In genomic region chr11:119307219-119307618, GRCh38 we compare ENCODE assay signal across 10 cellular contexts. TPM values are rescaled to one million over a fixed set of nuclear protein-coding genes. Genes with fewer than 3 reads are reported as not detected.
DNase-seq lines count a peak whose midpoint lies in the region; ATAC-seq, FAIRE-seq and TF ChIP-seq lines count a peak whose summit lies in the region.
"Had no signal": no experiment of that assay in that cellular context is flagged by ENCODE, and none has a peak within 500 bp of the region (broad histone marks: within the 10 kb centered on the region; RNA-seq: fewer than 3 reads in every experiment).

No MANE protein-coding gene starts in this region.

- no peak overlapping the region for H3K4me3 Mint-ChIP-seq in activated naive CD8-positive, alpha-beta T cell treated with anti-CD3 and anti-CD28 coated beads for 36 hours

- TF ChIP-seq POLR2A in heart left ventricle (IDR thresholded peaks at IDR 0.05): no peak

- H3K4me3 ChIP-seq in heart left ventricle: no peak overlapping the region
- H3K4me3 ChIP-seq: skin epidermis had no signal

- intact Hi-C loops in heart left ventricle (cut with DNase I) (no loop called here), Right ventricle myocardium inferior (cut with DNase I) (no loop called here)

- H3K27me3 ChIP-seq in heart left ventricle: no peaks in the 10 kb centered on the region

- H3K27ac Mint-ChIP-seq in activated naive CD8-positive, alpha-beta T cell treated with anti-CD3 and anti-CD28 coated beads for 36 hours: peak overlapping the region; percentile 96

- 20 to 85% (median 65%) methylated on average over 1 of the region's 1 CpG for WGBS in heart left ventricle, 4 donors

- H3K36me3 Mint-ChIP-seq in activated naive CD8-positive, alpha-beta T cell treated with anti-CD3 and anti-CD28 coated beads for 36 hours: peaks cover 24% of the 10 kb centered on the region

- peaks cover 0 to 95% (median 68%) of the 10 kb centered on the region in 9 donors for H3K36me3 ChIP-seq in heart left ventricle

- H3K27ac ChIP-seq in heart left ventricle: peak overlapping the region in 8 of 12 donors; percentile 3 to 78 (median 47)

- TF ChIP-seq CTCF in heart left ventricle (IDR thresholded peaks at IDR 0.05): peak in 4 of 12 donors; percentile 10 to 33 (median 26)

- H3K9me3 ChIP-seq in heart left ventricle: no peaks in the 10 kb centered on the region

- ATAC-seq in heart left ventricle (no peak), Right ventricle myocardium inferior (no peak), GM21381 (IDR thresholded peaks at IDR 0.05; ENCODE audit: unreplicated experiment) (no peak)

- peaks cover 0 to 10% (median 4%) of the 10 kb centered on the region in 12 donors for H3K4me1 ChIP-seq in heart left ventricle

- DNase-seq in heart left ventricle (no peak), Right ventricle myocardium inferior (ENCODE audit: missing footprints) (no peak), medulla oblongata (ENCODE audit: extremely low spot score) (peak; percentile 16), ureter (ENCODE audit: low spot score) (no peak), urothelium cell line (ENCODE audit: low spot score) (no peak), GM19238 (ENCODE audit: insufficient read length, low spot score) (no peak)
- DNase-seq in activated naive CD8-positive, alpha-beta T cell treated with anti-CD3 and anti-CD28 coated beads for 36 hours: no peak
- DNase-seq: NCI-H226 had no signal

- FAIRE-seq in urothelium cell line (lab: Jason Lieb, UNC): no peak

- H3K9me3 Mint-ChIP-seq in activated naive CD8-positive, alpha-beta T cell treated with anti-CD3 and anti-CD28 coated beads for 36 hours: no peaks in the 10 kb centered on the region

- H3K4me1 Mint-ChIP-seq in activated naive CD8-positive, alpha-beta T cell treated with anti-CD3 and anti-CD28 coated beads for 36 hours: peaks cover 32% of the 10 kb centered on the region

- H3K27me3 Mint-ChIP-seq in activated naive CD8-positive, alpha-beta T cell treated with anti-CD3 and anti-CD28 coated beads for 36 hours: no peaks in the 10 kb centered on the region

RNA-seq across cellular contexts. Expression of gene MCAM, which starts 9.7 kb away (rescaled TPM):
- total RNA-seq in heart left ventricle (100 to 1,000 TPM in 6 of 9 donors, 10 to 100 TPM in 3; 46.7 to 380 (median 110) TPM), Right ventricle myocardium inferior (68.7 TPM), ureter (98.7 TPM)
- 100 to 1,000 TPM in 1 of 2 donors, 10 to 100 TPM in 1; 31.9 to 108 TPM for polyA plus RNA-seq in heart left ventricle
- 1 to 10 TPM; 8.9 to 9.9 TPM for total RNA-seq in activated naive CD8-positive, alpha-beta T cell treated with anti-CD3 and anti-CD28 coated beads for 36 hours

RNA-seq across cellular contexts. Expression of gene RNF26, which starts 27.1 kb away (rescaled TPM):
- total RNA-seq in heart left ventricle: 10 to 100 TPM in 8 of 9 donors, 1 to 10 TPM in 1; 8.1 to 22.4 (median 11.8) TPM
- polyA plus RNA-seq in heart left ventricle: 10 to 100 TPM in 1 of 2 donors, 1 to 10 TPM in 1; 6.2 to 17.6 TPM
- total RNA-seq in Right ventricle myocardium inferior: 13.1 TPM
- total RNA-seq in activated naive CD8-positive, alpha-beta T cell treated with anti-CD3 and anti-CD28 coated beads for 36 hours: 10 to 100 TPM; 31.8 to 33.0 TPM
- total RNA-seq in ureter: 23.1 TPM

RNA-seq across cellular contexts. Expression of gene C1QTNF5, which starts 33.5 kb away (rescaled TPM):
- 10 to 100 TPM; 12.9 to 47.1 (median 19.8) TPM for total RNA-seq in heart left ventricle
- 10 to 100 TPM; 20.0 to 23.9 TPM for polyA plus RNA-seq in heart left ventricle
- 17.5 TPM for total RNA-seq in Right ventricle myocardium inferior
- total RNA-seq in activated naive CD8-positive, alpha-beta T cell treated with anti-CD3 and anti-CD28 coated beads for 36 hours: not detected
- total RNA-seq in ureter: 14.6 TPM

RNA-seq across cellular contexts. Expression of gene MFRP, which starts 39.3 kb away (rescaled TPM):
- total RNA-seq in heart left ventricle (not detected), Right ventricle myocardium inferior (not detected), ureter (not detected)
- under 1 TPM in 1 of 2 donors, not detected in 1; 0.04 TPM for polyA plus RNA-seq in heart left ventricle
- total RNA-seq in activated naive CD8-positive, alpha-beta T cell treated with anti-CD3 and anti-CD28 coated beads for 36 hours: not detected

Comparison
In these comparisons a context has a peak if more than half of its experiments do, and no peak if none do; other contexts are left out.
1. RNA of gene C1QTNF5, which starts 33.5 kb away (total RNA-seq): 12.9 to 47.1 TPM in heart left ventricle, 17.5 TPM in Right ventricle myocardium inferior (single experiment) and 14.6 TPM in ureter (single experiment); not detected in activated naive CD8-positive, alpha-beta T cell treated with anti-CD3 and anti-CD28 coated beads for 36 hours; every median in the first group is over 10 times any median in the second.